8 cellular contexts compared by ENCODE assay signal in the genomic region with DNA sequence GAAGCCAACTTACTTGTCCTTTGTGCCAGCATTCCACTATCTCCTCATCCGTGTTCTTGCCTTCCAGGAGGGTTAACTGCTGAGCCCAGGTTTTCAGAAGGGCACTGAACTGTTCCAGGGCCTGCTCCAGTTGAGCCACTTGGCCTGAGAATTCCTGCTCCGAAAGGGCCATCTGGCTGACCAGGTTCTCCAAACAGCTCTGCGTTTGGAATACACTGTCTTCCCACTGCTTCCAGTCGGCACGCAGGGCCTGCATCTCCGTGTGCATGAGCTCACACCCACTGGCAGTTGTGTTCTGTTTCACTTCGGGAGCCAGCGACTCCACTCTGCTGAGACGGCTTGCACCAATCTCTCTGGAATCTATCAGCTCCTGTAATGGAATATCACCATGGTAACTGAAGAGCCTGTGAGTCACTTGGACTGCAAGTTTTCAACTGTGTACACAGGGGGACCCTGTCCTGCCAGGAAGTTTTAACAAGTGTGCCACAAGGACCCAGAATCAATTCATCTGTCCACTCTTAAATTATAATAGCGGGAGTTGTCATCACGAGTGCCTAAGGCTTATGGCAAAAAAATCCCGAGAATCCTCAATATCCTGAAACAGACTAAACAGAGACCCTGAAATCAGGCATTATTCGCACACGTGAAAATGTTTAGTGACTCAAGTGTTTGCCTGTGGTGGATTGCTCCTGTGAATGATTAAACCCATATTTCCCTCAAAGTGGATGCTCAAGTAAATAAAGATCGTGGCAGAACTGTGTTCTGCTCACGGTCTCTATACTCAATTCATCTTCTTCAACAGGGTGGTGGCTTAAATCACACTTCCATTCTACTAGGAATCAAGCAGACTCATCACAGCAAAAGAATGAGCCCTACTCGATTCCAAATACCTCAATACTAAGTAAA.
DNase-seq lines count a peak whose midpoint lies in the region; ATAC-seq, FAIRE-seq and TF ChIP-seq lines count a peak whose summit lies in the region.

No MANE protein-coding gene starts in this region.

- no peak overlapping the region for H2AK5ac ChIP-seq in H1 (ENCODE audit: low read depth, low read length)

- no peak overlapping the region for H3K4me3 ChIP-seq in H1 (ENCODE audit: extremely low read depth in 1 of 4, insufficient read depth in 2 of 4, low read depth in 3 of 4, low read length in 4 of 4)
- H3K4me3 ChIP-seq in lung = peak overlapping the region; percentile 47
- H3K4me3 ChIP-seq in tibial artery = peak overlapping the region; percentile 66 to 71
- no peak overlapping the region for H3K4me3 ChIP-seq in H7 (ENCODE audit: insufficient read depth, low read depth, low read length)

- H4K5ac ChIP-seq in H1 (ENCODE audit: insufficient read length, low read depth, low read length) = no peak overlapping the region

- H3K4ac ChIP-seq in H1 (replicated peaks; ENCODE audit: insufficient read length, low read depth, low read length) = no peak overlapping the region

- WGBS in H1 (ENCODE audit: extremely low coverage in 1 of 2, insufficient coverage in 1 of 2, insufficient read length in 1 of 2, insufficient replicate concordance in 2 of 2, low coverage in 1 of 2, low lambda C conversion rate in 2 of 2, missing lambda C conversion rate in 1 of 2), 2 experiments = 91% methylated on average over 17 of the region's 17 CpGs; no CpG with 5 or more reads in 1 of the 2 experiments
- 40 to 69% methylated on average over 17 of the region's 17 CpGs for WGBS in lung, 2 donors

- no peaks in the 10 kb centered on the region for H4K20me1 ChIP-seq in H1 (replicated peaks in 1 of 2; ENCODE audit: control insufficient read depth in 1 of 2, insufficient read depth in 2 of 2, low read length in 2 of 2)

- no peak overlapping the region for H3K18ac ChIP-seq in H1 (ENCODE audit: extremely low read depth, low read length)

- H3K23me2 ChIP-seq in H1 (ENCODE audit: low read depth, low read length) = no peaks in the 10 kb centered on the region

- H3K4me1 ChIP-seq in H1 (replicated peaks in 1 of 4; ENCODE audit: control insufficient read depth in 3 of 4, insufficient read depth in 4 of 4, low read length in 3 of 4) = no peaks in the 10 kb centered on the region
- peaks cover 0 to 10% of the 10 kb centered on the region in 2 donors for H3K4me1 ChIP-seq in lung (ENCODE audit: control insufficient read depth in 2 of 2, insufficient read depth in 2 of 2, low read length in 2 of 2)
- peaks cover 0 to 24% (median 0%) of the 10 kb centered on the region in 4 donors for H3K4me1 ChIP-seq in tibial artery

- H3K23ac ChIP-seq in H1 (ENCODE audit: insufficient read length) = no peak overlapping the region

- H3K9ac ChIP-seq in H1 (replicated peaks in 1 of 4; ENCODE audit: extremely low read depth in 1 of 4, low read depth in 3 of 4, low read length in 3 of 4) = no peak overlapping the region

- FAIRE-seq in H1 (lab: Jason Lieb, UNC) = no peak

- no peak overlapping the region for H4K91ac ChIP-seq in H1 (replicated peaks; ENCODE audit: insufficient read length, low read length)

- H3K27ac ChIP-seq in 22Rv1 = peak overlapping the region; percentile 48
- H3K27ac ChIP-seq in H1 (ENCODE audit: low read depth, low read length) = no peak overlapping the region
- H3K27ac ChIP-seq in lung (ENCODE audit: low read depth in 1 of 2, low read length in 1 of 2) = peak overlapping the region; percentile 94 to 97
- peak overlapping the region; percentile 94 to 95 for H3K27ac ChIP-seq in tibial artery

- H2BK20ac ChIP-seq in H1 (ENCODE audit: low read length) = no peak overlapping the region

- H3K79me2 ChIP-seq in H1 (ENCODE audit: control insufficient read depth in 1 of 2, insufficient read depth in 2 of 2, low read length in 2 of 2) = no peaks in the 10 kb centered on the region

- no peak overlapping the region for H2BK12ac ChIP-seq in H1 (ENCODE audit: low read depth, low read length)

- TF ChIP-seq POLR2A in H1 (IDR thresholded peaks at IDR 0.05; ENCODE audit: control extremely low read depth in 1 of 2, low read depth in 2 of 2, low read length in 2 of 2) = no peak

- H3K4me2 ChIP-seq in H1 (ENCODE audit: insufficient read depth in 1 of 2, low read depth in 2 of 2, low read length in 2 of 2) = no peak overlapping the region

- DNase-seq in NCI-H226 (peak; percentile 51), H1 (ENCODE audit: low read depth in 1 of 2, low spot score in 2 of 2) (no peak), lung (ENCODE audit: low spot score) (peak; percentile 75), tibial artery (peak; percentile 85 to 90), H7 (no peak)

- intact Hi-C loops in tibial artery (cut with DNase I; ENCODE audit: low total_unique reads) = no loop called here

- no peaks in the 10 kb centered on the region for H3K9me3 ChIP-seq in H1 (ENCODE audit: insufficient read depth in 2 of 2, low read depth in 1 of 2, low read length in 1 of 2)
- no peaks in the 10 kb centered on the region for H3K9me3 ChIP-seq in lung (ENCODE audit: control insufficient read depth in 2 of 2, insufficient read depth in 1 of 2, low read length in 1 of 2)
- H3K9me3 ChIP-seq in tibial artery = no peaks in the 10 kb centered on the region

- peak; percentile 75 for ATAC-seq in lung (ENCODE audit: insufficient read depth, low FRiP score)
- no peak for ATAC-seq in HG02840 (IDR thresholded peaks at IDR 0.05; ENCODE audit: low FRiP score, unreplicated experiment)
- ATAC-seq in HG03442 (IDR thresholded peaks at IDR 0.05; ENCODE audit: unreplicated experiment) = no peak

- TF ChIP-seq RAD21 in H1 (IDR thresholded peaks at IDR 0.05 in 1 of 2, conservative IDR thresholded peaks at IDR 0.05 in 1 of 2; ENCODE audit: low read depth in 2 of 2, low read length in 2 of 2) = no peak

- H3K27me3 ChIP-seq in H1 (replicated peaks in 1 of 4; ENCODE audit: control insufficient read depth in 3 of 4, extremely low read depth in 1 of 4, insufficient read depth in 3 of 4, low read length in 3 of 4) = no peaks in the 10 kb centered on the region
- H3K27me3 ChIP-seq in lung (ENCODE audit: control insufficient read depth, insufficient read depth) = no peaks in the 10 kb centered on the region
- no peaks in the 10 kb centered on the region for H3K27me3 ChIP-seq in tibial artery
- H3K27me3 ChIP-seq in H7 (ENCODE audit: control insufficient read depth, insufficient read depth, low read length) = no peaks in the 10 kb centered on the region

- TF ChIP-seq EP300 in H1 (IDR thresholded peaks at IDR 0.05; ENCODE audit: borderline replicate concordance in 1 of 2, low read depth in 2 of 2, low read length in 2 of 2) = no peak

- H3K36me3 ChIP-seq in H1 (ENCODE audit: control insufficient read depth in 2 of 4, insufficient read depth in 4 of 4, low read length in 3 of 4) (no peaks in the 10 kb centered on the region), lung (ENCODE audit: control insufficient read depth in 2 of 2, insufficient read depth in 2 of 2, low read length in 2 of 2) (peaks cover 0 to 4% of the 10 kb centered on the region in 2 donors), tibial artery (peaks cover 2 to 3% (median 2%) of the 10 kb centered on the region in 3 donors), H7 (replicated peaks; ENCODE audit: control insufficient read depth, insufficient read depth, low read length) (no peaks in the 10 kb centered on the region)

- POLR2A ChIA-PET in H1 (lab: Charles Lee; ENCODE audit: partially characterized antibody) = no interaction called here

- H3K56ac ChIP-seq in H1 (replicated peaks; ENCODE audit: insufficient read length, low read depth, low read length) = no peak overlapping the region

- H3K14ac ChIP-seq in H1 (ENCODE audit: insufficient read length) = no peak overlapping the region

- H4K8ac ChIP-seq in H1 (ENCODE audit: extremely low read depth, insufficient read depth, low read length) = no peak overlapping the region

- H3K79me1 ChIP-seq in H1 (ENCODE audit: low read depth, low read length) = no peaks in the 10 kb centered on the region

- peak overlapping the region; percentile 83 for H2AFZ ChIP-seq in H1 (ENCODE audit: low read length)

- TF ChIP-seq CTCF in 22Rv1 (IDR thresholded peaks at IDR 0.05) (no peak), H1 (IDR thresholded peaks at IDR 0.05; ENCODE audit: control extremely low read depth in 1 of 3, insufficient read depth in 1 of 3, low read depth in 1 of 3, low read length in 3 of 3) (no peak), lung (IDR thresholded peaks at IDR 0.05; ENCODE audit: control extremely low read depth, extremely low read depth) (no peak), tibial artery (IDR thresholded peaks at IDR 0.05) (no peak)

- no peak overlapping the region for H2BK120ac ChIP-seq in H1 (replicated peaks; ENCODE audit: low read depth, low read length)

- CTCF ChIA-PET in H1 (lab: Charles Lee; ENCODE audit: partially characterized antibody) = interaction anchor here (0.6 to 0.7 kb wide), 2 partner anchors 25 to 951 kb away, joined by 3 read pairs; no protein-coding TSS in a partner anchor

- no peak overlapping the region for H2BK5ac ChIP-seq in H1 (ENCODE audit: low read depth, low read length)

- no peak overlapping the region for H2BK15ac ChIP-seq in H1 (ENCODE audit: low read length)

TF ChIP-seq in H1, 55 proteins besides CTCF, POLR2A, EP300 and RAD21:
- TF ChIP-seq NRF1 (IDR thresholded peaks at IDR 0.05; ENCODE audit: low read depth, low read length) = no peak
- TF ChIP-seq BRCA1 (IDR thresholded peaks at IDR 0.05; ENCODE audit: low read depth, low read length) = no peak
- TF ChIP-seq SP2 (IDR thresholded peaks at IDR 0.05; ENCODE audit: low read length) = no peak
- no peak for TF ChIP-seq JUN (IDR thresholded peaks at IDR 0.05; ENCODE audit: low read depth, low read length)
- TF ChIP-seq CBX8 (IDR thresholded peaks at IDR 0.05; ENCODE audit: borderline replicate concordance, low read depth, low read length) = no peak

Comparison
In these comparisons a context has a peak if more than half of its experiments do, and no peak if none do; other contexts are left out.
1. DNase-seq: peak in NCI-H226 (single experiment), lung (single experiment) and tibial artery (2 of 2); none in H1 (0 of 2) and H7 (single experiment).
2. H3K4me3 ChIP-seq: peak in lung (single experiment) and tibial artery (2 of 2); none in H1 (0 of 4) and H7 (single experiment).